27 cellular contexts compared by ENCODE assay signal in genomic region chr10:4057725-4058513, GRCh38.
DNase-seq lines count a peak whose midpoint lies in the region; ATAC-seq, FAIRE-seq and TF ChIP-seq lines count a peak whose summit lies in the region.
"Had no signal": no experiment of that assay in that cellular context is flagged by ENCODE, and none has a peak within 500 bp of the region (broad histone marks: within the 10 kb centered on the region; RNA-seq: fewer than 3 reads in every experiment).

No MANE protein-coding gene starts in this region.

- CTCF ChIA-PET in HEK293 (lab: Yijun Ruan, JAX), result interaction anchor here (0.6 kb wide), 1 partner anchor 477 kb away, joined by 3 read pairs; no protein-coding TSS in a partner anchor

- ATAC-seq in thoracic aorta (ENCODE audit: insufficient number of reproducible peaks, low FRiP score, low read depth) (no peak), HG02588 (IDR thresholded peaks at IDR 0.05; ENCODE audit: unreplicated experiment) (no peak)
- ATAC-seq: stimulated activated memory B cell treated with anti-CD40 and anti-IgM and Interleukin-4, amounts not matched to agents 10 μg/mL and 1 μg/mL and 100 μg/mL, for 72 hours had no signal

- H3K27me3 ChIP-seq in ascending aorta (no peaks in the 10 kb centered on the region), keratinocyte (ENCODE audit: control insufficient read depth, extremely low read depth, insufficient read depth, low read length) (no peaks in the 10 kb centered on the region), thoracic aorta (replicated peaks; ENCODE audit: insufficient read depth) (no peaks in the 10 kb centered on the region), MM.1S (replicated peaks; ENCODE audit: insufficient read depth, low read length) (no peaks in the 10 kb centered on the region)
- H3K27me3 ChIP-seq: neutrophil, Peyer's patch, spleen had no signal

- TF ChIP-seq CTCF in HEK293 (tag by site-specific recombination; IDR thresholded peaks at IDR 0.05) (no peak), ascending aorta (IDR thresholded peaks at IDR 0.05) (no peak), keratinocyte (optimal IDR thresholded peaks at IDR 0.05 in 1 of 3, IDR thresholded peaks at IDR 0.05 in 1 of 3, conservative IDR thresholded peaks at IDR 0.05 in 1 of 3; ENCODE audit: extremely low read depth in 1 of 3, insufficient read depth in 2 of 3, low read length in 3 of 3) (no peak), thoracic aorta (IDR thresholded peaks at IDR 0.05) (no peak), MM.1S (IDR thresholded peaks at IDR 0.05; ENCODE audit: low read length) (no peak)

- no peaks in the 10 kb centered on the region for H3K9me3 ChIP-seq in HEK293 (ENCODE audit: control insufficient read depth, insufficient read depth, low read depth, low read length)
- H3K9me3 ChIP-seq in ascending aorta, result no peaks in the 10 kb centered on the region
- H3K9me3 ChIP-seq in keratinocyte (ENCODE audit: control insufficient read depth, low read depth, low read length), result no peaks in the 10 kb centered on the region
- H3K9me3 ChIP-seq in thoracic aorta, result no peaks in the 10 kb centered on the region
- no peaks in the 10 kb centered on the region for H3K9me3 ChIP-seq in MM.1S (replicated peaks; ENCODE audit: insufficient read depth, low read length)
- H3K9me3 ChIP-seq: Caco-2, HAP-1, neutrophil, Peyer's patch, spleen had no signal

- no peak overlapping the region for H3K4me3 ChIP-seq in HEK293 (ENCODE audit: low read depth, low read length)
- peak overlapping the region in 1 of 2 donors; percentile 30 for H3K4me3 ChIP-seq in ascending aorta
- H3K4me3 ChIP-seq in keratinocyte (ENCODE audit: control insufficient read depth in 2 of 3, extremely low read depth in 1 of 3, insufficient read depth in 2 of 3, low read depth in 1 of 3, low read length in 3 of 3), result no peak overlapping the region
- H3K4me3 ChIP-seq in thoracic aorta, result peak overlapping the region; percentile 59
- no peak overlapping the region for H3K4me3 ChIP-seq in MM.1S (ENCODE audit: low read length)
- H3K4me3 ChIP-seq: HAP-1, spleen had no signal

- H3K79me2 ChIP-seq in keratinocyte (ENCODE audit: control insufficient read depth, insufficient read depth, low read length), result no peaks in the 10 kb centered on the region
- H3K79me2 ChIP-seq in MM.1S (ENCODE audit: low read length), result no peaks in the 10 kb centered on the region

- peak; percentile 13 for FAIRE-seq in keratinocyte (lab: Jason Lieb, UNC)
- FAIRE-seq: frontal cortex, TTC549 had no signal

- H3K9ac ChIP-seq in keratinocyte (ENCODE audit: control insufficient read depth, extremely low read depth, insufficient read depth, low read length) (no peak overlapping the region), MM.1S (ENCODE audit: low read length) (no peak overlapping the region)

- no peaks in the 10 kb centered on the region for H3K9me1 ChIP-seq in keratinocyte (ENCODE audit: control insufficient read depth, extremely low read depth, insufficient read depth, low read length)

- dilution Hi-C loops in keratinocyte (cut with MboI; ENCODE audit: extremely low pct_ligation_motif_present, low sequenced_read_pairs), result no loop called here

- POLR2A ChIA-PET in HEK293 (lab: Yijun Ruan, JAX), result no interaction called here

- H3K4me2 ChIP-seq in keratinocyte (ENCODE audit: control insufficient read depth, extremely low read depth, insufficient read depth, low read depth, low read length), result no peak overlapping the region
- no peak overlapping the region for H3K4me2 ChIP-seq in MM.1S (ENCODE audit: low read depth, low read length)

- no peak overlapping the region; the same call in 1 of the 2 replicates for H3K27ac ChIP-seq in HEK293 (ENCODE audit: extremely low read depth, low read depth, low read length)
- peak overlapping the region; percentile 71 to 75 for H3K27ac ChIP-seq in ascending aorta
- no peak overlapping the region for H3K27ac ChIP-seq in keratinocyte (ENCODE audit: control insufficient read depth, insufficient read depth, low read length)
- H3K27ac ChIP-seq in thoracic aorta, result peak overlapping the region; percentile 64 to 85
- no peak overlapping the region for H3K27ac ChIP-seq in MM.1S (ENCODE audit: low read length)
- H3K27ac ChIP-seq: neutrophil had no signal

- H3K4me1 ChIP-seq in HEK293 (ENCODE audit: control insufficient read depth, insufficient read depth, low read length) (peaks cover 5% of the 10 kb centered on the region; the same call in 1 of the 2 replicates), ascending aorta (peaks cover 5 to 45% of the 10 kb centered on the region in 2 donors), keratinocyte (ENCODE audit: control insufficient read depth, extremely low read depth, insufficient read depth, low read length) (peaks cover 11% of the 10 kb centered on the region), thoracic aorta (ENCODE audit: control insufficient read depth in 1 of 2, low read depth in 2 of 2) (peaks cover 34 to 60% of the 10 kb centered on the region in 2 donors), MM.1S (ENCODE audit: low read length) (no peaks in the 10 kb centered on the region)
- H3K4me1 ChIP-seq: HAP-1 had no signal

- intact Hi-C loops in ascending aorta (cut with DNase I), result loop anchor here (10.0 kb wide), 1 partner anchor 477 kb away; no protein-coding TSS in a partner anchor

- H4K20me1 ChIP-seq in keratinocyte (ENCODE audit: control insufficient read depth, extremely low read depth, insufficient read depth, low read length), result no peaks in the 10 kb centered on the region
- no peaks in the 10 kb centered on the region for H4K20me1 ChIP-seq in MM.1S (ENCODE audit: insufficient read depth, low read length)

- no peaks in the 10 kb centered on the region for H3K36me3 ChIP-seq in HEK293 (ENCODE audit: control insufficient read depth in 2 of 2, insufficient read depth in 1 of 2, low read length in 2 of 2)
- no peaks in the 10 kb centered on the region for H3K36me3 ChIP-seq in ascending aorta
- H3K36me3 ChIP-seq in keratinocyte (ENCODE audit: control insufficient read depth in 2 of 2, extremely low read depth in 1 of 2, insufficient read depth in 2 of 2, low read length in 2 of 2), result no peaks in the 10 kb centered on the region
- no peaks in the 10 kb centered on the region for H3K36me3 ChIP-seq in thoracic aorta
- H3K36me3 ChIP-seq in MM.1S (replicated peaks; ENCODE audit: insufficient read depth, low read length), result no peaks in the 10 kb centered on the region
- H3K36me3 ChIP-seq: HAP-1, neutrophil, Peyer's patch, spleen had no signal

- H3F3A ChIP-seq in MM.1S (ENCODE audit: insufficient read depth, low read length), result no peaks in the 10 kb centered on the region

- H2AFZ ChIP-seq in keratinocyte (ENCODE audit: control insufficient read depth, low read length) (no peak overlapping the region), MM.1S (ENCODE audit: low read length) (no peak overlapping the region)

- DNase-seq in ascending aorta (ENCODE audit: low spot score in 2 of 2), result no peak
- DNase-seq in keratinocyte (ENCODE audit: low read depth, low spot score), result no peak
- DNase-seq in thoracic aorta (ENCODE audit: low spot score), result no peak
- no peak for DNase-seq in MM.1S
- DNase-seq in activated CD4-positive, alpha-beta T cell treated with anti-CD3 and anti-CD28 coated beads, Interleukin-2, amount 50 U/mL, for 4 hours, result no peak
- no peak for DNase-seq in SW 1271 (lab: John Stamatoyannopoulos, UW)
- DNase-seq: activated CD4-positive, alpha-beta T cell treated with anti-CD3 and anti-CD28 coated beads for 1 hour; activated gamma-delta T cell; C1 segment of cervical spinal cord; Caco-2; DMS79 treated with DMSO at 0.1 percent for 48 hours; effector CD8-positive, alpha-beta T cell; hypothalamus; islet precursor cell; NCI-H1436; NCI-H2107; NCI-H510A treated with DMSO at 0.1 percent for 48 hours; Peyer's patch; spleen; stimulated activated CD4-positive, alpha-beta T cell treated with anti-CD3 and anti-CD28 coated beads, Interleukin-4, amount 100 ng/mL, for 1 hour had no signal

- H3K9me2 ChIP-seq in MM.1S (replicated peaks; ENCODE audit: insufficient read depth, low read length), result no peaks in the 10 kb centered on the region

TF ChIP-seq in HEK293, 187 proteins besides CTCF, POLR2A, EP300 and RAD21:
- TF ChIP-seq ZNF223 (tag by site-specific recombination; IDR thresholded peaks at IDR 0.05), result no peak
- no peak for TF ChIP-seq KLF1 (tag by site-specific recombination; IDR thresholded peaks at IDR 0.05)
- 0 out of 2 replicates have a peak, but pooled peaks have one; percentile 13 for TF ChIP-seq FEZF1 (tag by site-specific recombination; IDR thresholded peaks at IDR 0.05)
- TF ChIP-seq PRDM6 (tag by site-specific recombination; IDR thresholded peaks at IDR 0.05), result peak; percentile 55; the same call in 1 of the 2 replicates
TF ChIP-seq in HEK293: peak in this region for 2.

Comparison
In these comparisons a context has a peak if more than half of its experiments do, and no peak if none do; other contexts are left out.
1. H3K27ac ChIP-seq: peak in ascending aorta (2 of 2) and thoracic aorta (2 of 2); none in HEK293 (single experiment), keratinocyte (single experiment) and MM.1S (single experiment).